16 cellular contexts compared by ENCODE assay signal in the genomic region with DNA sequence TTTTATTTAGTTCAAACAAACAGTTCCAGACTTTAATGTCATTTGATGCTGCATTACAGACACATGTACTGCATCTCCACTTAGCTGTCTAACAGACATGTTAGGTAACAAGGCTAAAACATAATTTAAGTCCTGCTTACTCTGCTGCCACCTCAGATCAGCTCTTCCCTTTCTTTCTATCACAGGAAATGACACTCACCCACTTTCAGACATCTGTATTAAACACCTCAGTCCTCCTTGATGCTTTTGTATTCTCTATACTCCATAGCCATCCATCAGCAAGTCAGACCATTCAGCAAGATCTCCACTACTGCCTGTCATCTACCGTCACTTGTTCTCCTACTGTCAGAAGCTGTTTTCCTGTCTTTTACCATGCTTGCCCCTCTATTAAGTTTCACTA.
DNase-seq lines count a peak whose midpoint lies in the region; ATAC-seq lines count a peak whose summit lies in the region.
"Had no signal": no experiment of that assay in that cellular context is flagged by ENCODE, and none has a peak within 500 bp of the region (broad histone marks: within the 10 kb centered on the region; RNA-seq: fewer than 3 reads in every experiment).

No MANE protein-coding gene starts in this region.

- H3K4me1 ChIP-seq in CD4-positive, alpha-beta memory T cell (ENCODE audit: insufficient read depth, low read length): peaks cover 4% of the 10 kb centered on the region
- H3K4me1 ChIP-seq in naive thymus-derived CD4-positive, alpha-beta T cell (ENCODE audit: control insufficient read depth in 2 of 2, insufficient read depth in 2 of 2, low read length in 2 of 2): no peaks in the 10 kb centered on the region

- peak overlapping the region; percentile 58 for H3K27ac Mint-ChIP-seq in activated naive CD8-positive, alpha-beta T cell
- H3K27ac Mint-ChIP-seq in activated naive CD8-positive, alpha-beta T cell treated with anti-CD3 and anti-CD28 coated beads for 36 hours: no peak overlapping the region
- H3K27ac Mint-ChIP-seq in CD4-positive, alpha-beta memory T cell: peak overlapping the region in 5 of 7 donors; percentile 10 to 82 (median 44)
- H3K27ac Mint-ChIP-seq in T-cell: peak overlapping the region; percentile 16 to 47
- H3K27ac Mint-ChIP-seq in naive thymus-derived CD4-positive, alpha-beta T cell: peak overlapping the region in 6 of 9 donors; percentile 3 to 59 (median 9)
- H3K27ac Mint-ChIP-seq: GM23338 had no signal

- no peak overlapping the region for H3K4me3 ChIP-seq in CD4-positive, alpha-beta memory T cell (ENCODE audit: low read length in 2 of 2)
- no peak overlapping the region for H3K4me3 ChIP-seq in naive thymus-derived CD4-positive, alpha-beta T cell (ENCODE audit: low read length)
- H3K4me3 ChIP-seq: A549, GM12878, GM23338 had no signal

- H3K9me3 ChIP-seq in CD4-positive, alpha-beta memory T cell (ENCODE audit: control insufficient read depth in 1 of 2, low read length in 2 of 2): no peaks in the 10 kb centered on the region
- no peaks in the 10 kb centered on the region for H3K9me3 ChIP-seq in naive thymus-derived CD4-positive, alpha-beta T cell (ENCODE audit: control insufficient read depth in 2 of 3, low read length in 3 of 3)
- H3K9me3 ChIP-seq: A549, BE2C had no signal

- no peak overlapping the region for H3K4me3 Mint-ChIP-seq in activated naive CD8-positive, alpha-beta T cell
- no peak overlapping the region for H3K4me3 Mint-ChIP-seq in activated naive CD8-positive, alpha-beta T cell treated with anti-CD3 and anti-CD28 coated beads for 36 hours
- H3K4me3 Mint-ChIP-seq in CD4-positive, alpha-beta memory T cell: no peak overlapping the region
- H3K4me3 Mint-ChIP-seq in T-cell: no peak overlapping the region
- H3K4me3 Mint-ChIP-seq in naive thymus-derived CD4-positive, alpha-beta T cell: no peak overlapping the region
- H3K4me3 Mint-ChIP-seq: GM23338 had no signal

- intact Hi-C loops in CD4-positive, alpha-beta memory T cell (cut with micrococcal nuclease): no loop called here
- intact Hi-C loops in naive thymus-derived CD4-positive, alpha-beta T cell (cut with micrococcal nuclease): no loop called here

- peaks cover 3% of the 10 kb centered on the region for H3K36me3 ChIP-seq in CD4-positive, alpha-beta memory T cell (ENCODE audit: insufficient read depth, low read length)
- H3K36me3 ChIP-seq in naive thymus-derived CD4-positive, alpha-beta T cell (ENCODE audit: control insufficient read depth in 2 of 3, insufficient read depth in 3 of 3, low read length in 3 of 3): peaks cover 0 to 3% (median 0%) of the 10 kb centered on the region in 3 experiments
- H3K36me3 ChIP-seq: BE2C had no signal

- no peak overlapping the region for H3K27ac ChIP-seq in CD4-positive, alpha-beta memory T cell (ENCODE audit: low read depth, low read length)
- H3K27ac ChIP-seq in naive thymus-derived CD4-positive, alpha-beta T cell (ENCODE audit: low read depth, low read length): no peak overlapping the region
- H3K27ac ChIP-seq: A549, C4-2B, HL-60 had no signal

- H3K36me3 Mint-ChIP-seq in activated naive CD8-positive, alpha-beta T cell: peaks cover 23% of the 10 kb centered on the region
- peaks cover 27% of the 10 kb centered on the region for H3K36me3 Mint-ChIP-seq in activated naive CD8-positive, alpha-beta T cell treated with anti-CD3 and anti-CD28 coated beads for 36 hours
- peaks cover 30 to 49% of the 10 kb centered on the region in 2 donors for H3K36me3 Mint-ChIP-seq in CD4-positive, alpha-beta memory T cell
- H3K36me3 Mint-ChIP-seq in T-cell: peaks cover 25% of the 10 kb centered on the region
- peaks cover 2 to 56% (median 16%) of the 10 kb centered on the region in 5 donors for H3K36me3 Mint-ChIP-seq in naive thymus-derived CD4-positive, alpha-beta T cell

- CTCF ChIA-PET in CD4-positive, alpha-beta memory T cell (lab: Charles Lee; ENCODE audit: partially characterized antibody): interaction anchor here (1.1 to 1.8 kb wide), 2 partner anchors 9 to 10 kb away, joined by 3 to 4 read pairs; no protein-coding TSS in a partner anchor
- CTCF ChIA-PET in T-cell (lab: Charles Lee): no interaction called here
- CTCF ChIA-PET in naive thymus-derived CD4-positive, alpha-beta T cell (lab: Charles Lee): no interaction called here

- no peak for ATAC-seq in T-cell (replicated peaks in 1 of 4)
- no peak for ATAC-seq in naive thymus-derived CD4-positive, alpha-beta T cell
- ATAC-seq: A549, GM12878, GM23338 had no signal

- no peaks in the 10 kb centered on the region for H3K27me3 ChIP-seq in CD4-positive, alpha-beta memory T cell (ENCODE audit: insufficient read depth, low read length)
- no peaks in the 10 kb centered on the region for H3K27me3 ChIP-seq in naive thymus-derived CD4-positive, alpha-beta T cell (ENCODE audit: control insufficient read depth in 2 of 2, insufficient read depth in 2 of 2, low read length in 2 of 2)
- H3K27me3 ChIP-seq: BE2C had no signal

- no peaks in the 10 kb centered on the region for H3K27me3 Mint-ChIP-seq in activated naive CD8-positive, alpha-beta T cell
- no peaks in the 10 kb centered on the region for H3K27me3 Mint-ChIP-seq in activated naive CD8-positive, alpha-beta T cell treated with anti-CD3 and anti-CD28 coated beads for 36 hours
- no peaks in the 10 kb centered on the region for H3K27me3 Mint-ChIP-seq in CD4-positive, alpha-beta memory T cell
- H3K27me3 Mint-ChIP-seq in T-cell: no peaks in the 10 kb centered on the region
- no peaks in the 10 kb centered on the region for H3K27me3 Mint-ChIP-seq in naive thymus-derived CD4-positive, alpha-beta T cell

- peaks cover 39% of the 10 kb centered on the region for H3K4me1 Mint-ChIP-seq in activated naive CD8-positive, alpha-beta T cell (ENCODE audit: low read depth)
- H3K4me1 Mint-ChIP-seq in activated naive CD8-positive, alpha-beta T cell treated with anti-CD3 and anti-CD28 coated beads for 36 hours: peaks cover 11% of the 10 kb centered on the region
- peaks cover 44 to 69% (median 57%) of the 10 kb centered on the region in 4 donors for H3K4me1 Mint-ChIP-seq in CD4-positive, alpha-beta memory T cell
- H3K4me1 Mint-ChIP-seq in T-cell: peaks cover 39 to 61% (median 49%) of the 10 kb centered on the region in 3 donors
- H3K4me1 Mint-ChIP-seq in naive thymus-derived CD4-positive, alpha-beta T cell: peaks cover 15 to 73% (median 55%) of the 10 kb centered on the region in 7 donors

- no peaks in the 10 kb centered on the region for H3K9me3 Mint-ChIP-seq in activated naive CD8-positive, alpha-beta T cell (ENCODE audit: low read depth)
- H3K9me3 Mint-ChIP-seq in activated naive CD8-positive, alpha-beta T cell treated with anti-CD3 and anti-CD28 coated beads for 36 hours: no peaks in the 10 kb centered on the region
- no peaks in the 10 kb centered on the region for H3K9me3 Mint-ChIP-seq in CD4-positive, alpha-beta memory T cell
- no peaks in the 10 kb centered on the region for H3K9me3 Mint-ChIP-seq in T-cell
- no peaks in the 10 kb centered on the region for H3K9me3 Mint-ChIP-seq in naive thymus-derived CD4-positive, alpha-beta T cell
- H3K9me3 Mint-ChIP-seq: GM23338 had no signal

- POLR2A ChIA-PET in CD4-positive, alpha-beta memory T cell (lab: Charles Lee; ENCODE audit: partially characterized antibody): no interaction called here
- POLR2A ChIA-PET in T-cell (lab: Charles Lee): no interaction called here
- POLR2A ChIA-PET in naive thymus-derived CD4-positive, alpha-beta T cell (lab: Charles Lee): no interaction called here

- DNase-seq in activated naive CD8-positive, alpha-beta T cell treated with anti-CD3 and anti-CD28 coated beads for 36 hours: no peak
- DNase-seq in CD4-positive, alpha-beta memory T cell: no peak
- DNase-seq in T-cell: no peak
- no peak for DNase-seq in naive thymus-derived CD4-positive, alpha-beta T cell
- DNase-seq in OCI-M1 (lab: John Stamatoyannopoulos, UW): no peak
- no peak for DNase-seq in NCI-H748 treated with DMSO at 0.1 percent for 48 hours (lab: John Stamatoyannopoulos, UW)
- no peak for DNase-seq in cerebellar cortex (ENCODE audit: low spot score)
- DNase-seq: BE2C, DMS79, H7 had no signal
